In genomic region chr17:57511475-57512123, GRCh38 we compare ENCODE assay signal across 19 cellular contexts.
DNase-seq lines count a peak whose midpoint lies in the region; ATAC-seq and TF ChIP-seq lines count a peak whose summit lies in the region.
"Had no signal": no experiment of that assay in that cellular context is flagged by ENCODE, and none has a peak within 500 bp of the region (broad histone marks: within the 10 kb centered on the region; RNA-seq: fewer than 3 reads in every experiment).

No MANE protein-coding gene starts in this region.

- H3F3A ChIP-seq in OCI-LY1 (ENCODE audit: insufficient read depth, low read length): no peaks in the 10 kb centered on the region

- peaks cover 13% of the 10 kb centered on the region for H3K4me1 ChIP-seq in cardiac muscle cell (ENCODE audit: low read depth)
- H3K4me1 ChIP-seq in OCI-LY1 (ENCODE audit: insufficient read depth, low read length, severe bottlenecking): peaks cover 98% of the 10 kb centered on the region

- no peaks in the 10 kb centered on the region for H3K9me2 ChIP-seq in OCI-LY1 (ENCODE audit: low read depth, low read length)

- no peak overlapping the region; the same call in 1 of the 2 replicates for H3K4me2 ChIP-seq in OCI-LY1 (ENCODE audit: low read length)

- H3K9me3 Mint-ChIP-seq in glutamatergic neuron (ENCODE audit: unreplicated experiment): peaks cover 12% of the 10 kb centered on the region
- no peaks in the 10 kb centered on the region for H3K9me3 Mint-ChIP-seq in type B pancreatic cell
- H3K9me3 Mint-ChIP-seq: T-helper 1 cell treated with Interleukin-12 subunit alpha and Interleukin-12 subunit beta and Interleukin-4 antibody, amounts not matched to agents 30 μg/mL and 1 μg/mL, for 36 hours had no signal

- H3K27ac ChIP-seq in cardiac muscle cell (peak overlapping the region; percentile 18), OCI-LY1 (ENCODE audit: low read depth, low read length, poor library complexity, severe bottlenecking) (peak overlapping the region; percentile 100)
- H3K27ac ChIP-seq: brain microvascular endothelial cell, coronary artery, SK-N-MC, suprapubic skin had no signal

- peaks cover 41% of the 10 kb centered on the region for H3K79me2 ChIP-seq in OCI-LY1 (ENCODE audit: insufficient read depth, low read length)

- no peak overlapping the region for H2AFZ ChIP-seq in OCI-LY1 (ENCODE audit: low read length)

- intact Hi-C loops in left ventricle myocardium superior (cut with micrococcal nuclease): no loop called here

- H3K36me3 ChIP-seq in cardiac muscle cell: no peaks in the 10 kb centered on the region
- peaks cover 28% of the 10 kb centered on the region for H3K36me3 ChIP-seq in OCI-LY1 (ENCODE audit: insufficient read depth, low read length)
- H3K36me3 ChIP-seq: adrenal gland, brain microvascular endothelial cell, suprapubic skin had no signal

- H3K9me3 ChIP-seq in cardiac muscle cell (ENCODE audit: low read depth): no peaks in the 10 kb centered on the region
- H3K9me3 ChIP-seq in OCI-LY1 (ENCODE audit: low read length): no peaks in the 10 kb centered on the region
- H3K9me3 ChIP-seq: adrenal gland, suprapubic skin had no signal

- H3K36me3 Mint-ChIP-seq in glutamatergic neuron (ENCODE audit: unreplicated experiment) (no peaks in the 10 kb centered on the region), type B pancreatic cell (peaks cover 12% of the 10 kb centered on the region)

- H3K9ac ChIP-seq in OCI-LY1 (ENCODE audit: low read length): peak overlapping the region; percentile 3; the same call in 1 of the 2 replicates

- H3K4me3 Mint-ChIP-seq in glutamatergic neuron (ENCODE audit: unreplicated experiment) (peak overlapping the region; percentile 12), type B pancreatic cell (peak overlapping the region; percentile 28)
- H3K4me3 Mint-ChIP-seq: T-helper 1 cell treated with Interleukin-12 subunit alpha and Interleukin-12 subunit beta and Interleukin-4 antibody, amounts not matched to agents 30 μg/mL and 1 μg/mL, for 36 hours had no signal

- H4K20me1 ChIP-seq in OCI-LY1 (ENCODE audit: insufficient read depth, low read length): no peaks in the 10 kb centered on the region

- DNase-seq in cardiac muscle cell (ENCODE audit: low read depth in 1 of 2, low spot score in 1 of 2) (no peak), left ventricle myocardium superior (no peak), glutamatergic neuron (peak; percentile 29), type B pancreatic cell (ENCODE audit: extremely low spot score, unreplicated experiment) (no peak), NCI-H1694 (lab: John Stamatoyannopoulos, UW) (no peak)
- DNase-seq in activated CD4-positive, alpha-beta T cell treated with anti-CD3 and anti-CD28 coated beads for 4 hours: no peak
- DNase-seq: activated naive CD4-positive, alpha-beta T cell treated with Interleukin-2 at 50 U/mL for 16 hours; adrenal gland; brain microvascular endothelial cell; kidney glomerular epithelial cell; NCI-H1105 treated with DMSO at 0.1 percent for 48 hours; NCI-H2107; NCI-H526 had no signal

- peak overlapping the region; percentile 65 for H3K27ac Mint-ChIP-seq in glutamatergic neuron (ENCODE audit: unreplicated experiment)
- H3K27ac Mint-ChIP-seq in type B pancreatic cell: peak overlapping the region; percentile 7

- peaks cover 2% of the 10 kb centered on the region for H3K27me3 Mint-ChIP-seq in glutamatergic neuron (ENCODE audit: unreplicated experiment)
- no peaks in the 10 kb centered on the region for H3K27me3 Mint-ChIP-seq in type B pancreatic cell

- H3K4me3 ChIP-seq in cardiac muscle cell (no peak overlapping the region), OCI-LY1 (ENCODE audit: low read depth, low read length, poor library complexity, severe bottlenecking) (no peak overlapping the region)
- H3K4me3 ChIP-seq: adrenal gland, coronary artery, SK-N-MC, suprapubic skin had no signal

- peaks cover 61% of the 10 kb centered on the region for H3K4me1 Mint-ChIP-seq in glutamatergic neuron (ENCODE audit: low read depth, unreplicated experiment)
- peaks cover 49% of the 10 kb centered on the region for H3K4me1 Mint-ChIP-seq in type B pancreatic cell (ENCODE audit: unreplicated experiment)

- TF ChIP-seq CTCF in cardiac muscle cell (IDR thresholded peaks at IDR 0.05; ENCODE audit: low read depth, low read length): no peak
- no peak for TF ChIP-seq CTCF in OCI-LY1 (IDR thresholded peaks at IDR 0.05; ENCODE audit: low read length)
- no peak for TF ChIP-seq CTCF in glutamatergic neuron (IDR thresholded peaks at IDR 0.05; ENCODE audit: partially characterized antibody, unreplicated experiment)
- TF ChIP-seq CTCF in type B pancreatic cell (conservative IDR thresholded peaks at IDR 0.05): no peak

- ATAC-seq in left ventricle myocardium superior: no peak
- no peak for ATAC-seq in GM19397 (IDR thresholded peaks at IDR 0.05; ENCODE audit: unreplicated experiment)

- H3K27me3 ChIP-seq in cardiac muscle cell: no peaks in the 10 kb centered on the region
- H3K27me3 ChIP-seq in OCI-LY1 (ENCODE audit: insufficient read depth, low read length): no peaks in the 10 kb centered on the region
- H3K27me3 ChIP-seq: adrenal gland, brain microvascular endothelial cell, suprapubic skin had no signal
